In the genomic region with DNA sequence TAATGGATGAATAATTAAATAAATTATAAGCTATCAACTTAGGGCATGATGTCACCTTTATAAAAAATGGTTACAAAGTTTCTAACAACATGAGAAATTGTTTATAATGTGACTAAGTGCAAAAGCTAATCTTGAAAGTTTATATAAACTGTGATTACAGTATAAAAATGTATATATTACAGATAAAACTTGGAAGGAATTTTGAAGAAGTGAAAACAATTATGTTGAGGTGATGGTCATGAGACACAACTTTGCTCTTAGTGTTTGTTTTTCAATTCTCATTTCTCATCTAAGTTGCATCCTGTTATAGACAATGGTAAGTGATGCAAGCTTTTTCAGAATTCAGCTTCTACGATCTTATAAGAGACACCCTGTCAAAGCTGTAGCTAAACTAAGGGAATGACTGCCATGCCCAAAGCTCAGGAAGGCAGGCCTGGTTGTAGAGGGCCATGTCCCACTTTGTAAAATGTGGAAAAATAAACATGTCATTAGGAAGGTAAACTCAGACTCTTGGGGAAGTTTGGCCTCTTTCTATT, we compare ENCODE assay signal across 12 cellular contexts. TPM values are rescaled to one million over a fixed set of nuclear protein-coding genes. Genes with fewer than 3 reads are reported as not detected.
A peak's percentile ranks its signal among the peaks of the same experiment; 100 is the strongest.
DNase-seq lines count a peak whose midpoint lies in the region; ATAC-seq and TF ChIP-seq lines count a peak whose summit lies in the region.
"Had no signal": no experiment of that assay in that cellular context is flagged by ENCODE, and none has a peak within 500 bp of the region (broad histone marks: within the 10 kb centered on the region; RNA-seq: fewer than 3 reads in every experiment).

No MANE protein-coding gene starts in this region.

- no peak for TF ChIP-seq CTCF in A673 (conservative IDR thresholded peaks at IDR 0.05; ENCODE audit: low read depth, low read length)

- H3K27me3 ChIP-seq in A673 (replicated peaks; ENCODE audit: insufficient read depth, low read depth, low read length, poor library complexity) (no peaks in the 10 kb centered on the region), HAP-1 (ENCODE audit: low read depth) (no peaks in the 10 kb centered on the region)
- H3K27me3 ChIP-seq: neutrophil had no signal

- no peak overlapping the region for H3K27ac ChIP-seq in A673 (ENCODE audit: low read depth, low read length, poor library complexity, severe bottlenecking)
- H3K27ac ChIP-seq: neutrophil had no signal

- H3K4me1 ChIP-seq in A673 (ENCODE audit: insufficient read depth, low read length, poor library complexity, severe bottlenecking) = no peaks in the 10 kb centered on the region
- peaks cover 5% of the 10 kb centered on the region; the same call in 1 of the 2 replicates for H3K4me1 ChIP-seq in HAP-1

- no TSS peak for BruUV-seq in A673 (replicated peaks; lab: Mats Ljungman, UMichigan)

- DNase-seq in pulmonary artery endothelial cell (ENCODE audit: low read depth, low spot score) (peak; percentile 11), A673 (ENCODE audit: low spot score) (no peak), NCI-H1105 treated with DMSO at 0.1 percent for 48 hours (lab: John Stamatoyannopoulos, UW) (no peak), HAP-1 (ENCODE audit: low spot score in 2 of 2) (no peak)
- no peak for DNase-seq in activated CD4-positive, CD25-positive, alpha-beta regulatory T cell (lab: John Stamatoyannopoulos, UW)
- DNase-seq: hypothalamus, KG1 had no signal

- in situ Hi-C loops in HAP-1 (cut with MboI; ENCODE audit: low sequenced_read_pairs) = no loop called here

- H3K4me3 ChIP-seq in A673 (ENCODE audit: low read depth, low read length, poor library complexity, severe bottlenecking) (no peak overlapping the region), HAP-1 (no peak overlapping the region)

- H3K9me3 ChIP-seq in A673 (ENCODE audit: low read depth, low read length, poor library complexity, severe bottlenecking) (no peaks in the 10 kb centered on the region), HAP-1 (no peaks in the 10 kb centered on the region)
- H3K9me3 ChIP-seq: neutrophil had no signal

- POLR2A ChIA-PET in A673 (lab: Charles Lee; ENCODE audit: low non-redundant PET) = no interaction called here

- CTCF ChIA-PET in A673 (lab: Charles Lee) = no interaction called here

- H3K36me3 ChIP-seq in A673 (ENCODE audit: insufficient read depth, low read length, poor library complexity, severe bottlenecking) = no peaks in the 10 kb centered on the region
- no peaks in the 10 kb centered on the region for H3K36me3 ChIP-seq in HAP-1 (replicated peaks)
- H3K36me3 ChIP-seq: neutrophil had no signal

- peak; percentile 72 for ATAC-seq in GM19035 (IDR thresholded peaks at IDR 0.05; ENCODE audit: unreplicated experiment)
- peak; percentile 77 for ATAC-seq in HG02623 (IDR thresholded peaks at IDR 0.05; ENCODE audit: unreplicated experiment)
- peak; percentile 80 for ATAC-seq in HG03565 (IDR thresholded peaks at IDR 0.05; ENCODE audit: unreplicated experiment)
- ATAC-seq: Panc1 had no signal

- intact Hi-C loops in A673 (cut with micrococcal nuclease; ENCODE audit: unreplicated experiment) = no loop called here

RNA-seq across cellular contexts. Expression of a gene that starts 23.9 kb away (rescaled TPM):
- under 0.01 TPM in 2 replicates for total RNA-seq in pulmonary artery endothelial cell
- not detected in 2 replicates for total RNA-seq in A673 (2021)
